In genomic region chr1:9256332-9256731, GRCh38 we compare ENCODE assay signal across 21 cellular contexts.
"Had no signal": no experiment of that assay in that cellular context is flagged by ENCODE, and none has a peak within 500 bp of the region (broad histone marks: within the 10 kb centered on the region; RNA-seq: fewer than 3 reads in every experiment).

No MANE protein-coding gene starts in this region.

- H3K4me2 ChIP-seq: hepatocyte had no signal

- H2AFZ ChIP-seq: hepatocyte had no signal

- FAIRE-seq: urothelium cell line had no signal

- H3K9me3 ChIP-seq: colonic mucosa, esophagus squamous epithelium, neutrophil, ovary, stomach, suprapubic skin, thyroid gland had no signal

- DNase-seq: caudate nucleus; colonic mucosa; dermis blood vessel endothelial cell; esophagus squamous epithelium; foreskin fibroblast; kidney glomerular epithelial cell; mesendoderm; naive B cell; nephron progenitor cell; ovary; retina; stimulated activated CD4-positive, alpha-beta T cell treated with anti-CD3 and anti-CD28 coated beads, Interleukin-12 subunit alpha, Interleukin-12 subunit beta, amount 100 ng/mL, for 4 hours; stimulated activated naive CD4-positive, alpha-beta T cell; stomach; thyroid gland had no signal

- H3K4me1 ChIP-seq: colonic mucosa, thyroid gland had no signal

- H3K27ac ChIP-seq: colonic mucosa, esophagus squamous epithelium, hepatocyte, neutrophil, skin epidermis, stomach, suprapubic skin, thyroid gland had no signal

- H3K36me3 ChIP-seq: colonic mucosa, ovary, thyroid gland had no signal

- H3K27me3 ChIP-seq: colonic mucosa, esophagus squamous epithelium, hepatocyte, neutrophil, ovary, stomach, suprapubic skin, thyroid gland had no signal

- H3K4me3 ChIP-seq: colonic mucosa, esophagus squamous epithelium, hepatocyte, lung, ovary, skin epidermis, stomach, suprapubic skin, thyroid gland had no signal
